21 cellular contexts compared by ENCODE assay signal in the genomic region with DNA sequence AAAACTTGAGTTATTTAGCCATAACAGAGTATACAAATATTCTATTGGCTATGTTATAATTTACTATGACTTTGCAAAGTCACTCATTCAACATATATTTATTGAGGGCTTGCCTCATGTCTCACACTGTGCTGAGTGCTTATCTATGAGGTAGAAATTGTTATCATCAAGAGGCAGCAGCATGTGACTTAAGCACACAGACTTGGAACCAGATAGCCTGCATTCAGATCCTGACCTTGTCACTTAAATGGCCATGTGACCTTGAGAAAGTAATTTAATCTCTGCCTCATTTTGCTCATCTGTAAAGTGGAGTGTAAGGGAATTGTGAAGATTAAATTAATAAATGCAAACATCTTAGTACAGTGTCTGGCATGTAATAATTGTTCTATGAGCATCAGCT. TPM values are rescaled to one million over a fixed set of nuclear protein-coding genes. Genes with fewer than 3 reads are reported as not detected.
DNase-seq lines count a peak whose midpoint lies in the region; ATAC-seq and TF ChIP-seq lines count a peak whose summit lies in the region.
"Had no signal": no experiment of that assay in that cellular context is flagged by ENCODE, and none has a peak within 500 bp of the region (broad histone marks: within the 10 kb centered on the region; RNA-seq: fewer than 3 reads in every experiment).

No MANE protein-coding gene starts in this region.

- no peaks in the 10 kb centered on the region for H3K79me1 ChIP-seq in mesendoderm (ENCODE audit: low read length)

- in situ Hi-C loops in astrocyte of the spinal cord (cut with HindIII; ENCODE audit: low sequenced_read_pairs), result no loop called here

- no peak overlapping the region for H3K56ac ChIP-seq in mesendoderm (ENCODE audit: low read length)

- H3K23ac ChIP-seq in mesendoderm (ENCODE audit: low read length), result no peak overlapping the region

- TF ChIP-seq CTCF in A673 (conservative IDR thresholded peaks at IDR 0.05; ENCODE audit: low read depth, low read length) (no peak), astrocyte of the spinal cord (IDR thresholded peaks at IDR 0.05; ENCODE audit: low read depth, low read length) (no peak), ovary (IDR thresholded peaks at IDR 0.05) (no peak)

- H3K4me1 ChIP-seq in A673 (ENCODE audit: insufficient read depth, low read length, poor library complexity, severe bottlenecking) (peaks cover 24% of the 10 kb centered on the region), mesendoderm (ENCODE audit: control insufficient read depth, low read depth, low read length) (no peaks in the 10 kb centered on the region), ovary (ENCODE audit: insufficient read depth) (no peaks in the 10 kb centered on the region)

- no TSS peak for BruUV-seq in A673 (replicated peaks; lab: Mats Ljungman, UMichigan)

- CTCF ChIA-PET in A673 (lab: Charles Lee), result no interaction called here

- no peak for TF ChIP-seq EP300 in ovary (IDR thresholded peaks at IDR 0.05)

- no peaks in the 10 kb centered on the region for H3K79me2 ChIP-seq in mesendoderm (ENCODE audit: control insufficient read depth, insufficient read depth, low read length)

- H2AK5ac ChIP-seq in mesendoderm (ENCODE audit: low read length), result no peak overlapping the region

- H3K27ac ChIP-seq in A673 (ENCODE audit: low read depth, low read length, poor library complexity, severe bottlenecking) (peak overlapping the region; percentile 28), mesendoderm (ENCODE audit: low read depth, low read length) (no peak overlapping the region), ovary (no peak overlapping the region)
- H3K27ac ChIP-seq: KMS-11, RWPE1 had no signal

- no peak overlapping the region for H4K5ac ChIP-seq in mesendoderm (ENCODE audit: low read length)

- H3K36me3 ChIP-seq in A673 (ENCODE audit: insufficient read depth, low read length, poor library complexity, severe bottlenecking), result no peaks in the 10 kb centered on the region
- H3K36me3 ChIP-seq in mesendoderm (ENCODE audit: control insufficient read depth, insufficient read depth, low read length), result no peaks in the 10 kb centered on the region
- H3K36me3 ChIP-seq in ovary, result no peaks in the 10 kb centered on the region

- no peak overlapping the region for H2BK15ac ChIP-seq in mesendoderm (replicated peaks; ENCODE audit: low read depth)

- no peak overlapping the region for H2BK120ac ChIP-seq in mesendoderm (ENCODE audit: low read depth, low read length)

- H3K9ac ChIP-seq in mesendoderm (ENCODE audit: low read length), result no peak overlapping the region
- H3K9ac ChIP-seq: KMS-11 had no signal

- no peak for TF ChIP-seq POLR2A in ovary (IDR thresholded peaks at IDR 0.05)

- no peak overlapping the region for H3K18ac ChIP-seq in mesendoderm (ENCODE audit: low read length)

- H3K4ac ChIP-seq in mesendoderm (ENCODE audit: low read depth, low read length), result no peak overlapping the region

- H3K4me3 ChIP-seq in A673 (ENCODE audit: low read depth, low read length, poor library complexity, severe bottlenecking), result no peak overlapping the region
- no peak overlapping the region for H3K4me3 ChIP-seq in astrocyte of the spinal cord (ENCODE audit: low read depth, low read length)
- H3K4me3 ChIP-seq in mesendoderm (ENCODE audit: low read length), result no peak overlapping the region
- H3K4me3 ChIP-seq in ovary, result no peak overlapping the region
- H3K4me3 ChIP-seq: A549 had no signal

- H3K27me3 ChIP-seq in A673 (replicated peaks; ENCODE audit: insufficient read depth, low read depth, low read length, poor library complexity), result no peaks in the 10 kb centered on the region
- H3K27me3 ChIP-seq in mesendoderm (ENCODE audit: insufficient read depth, low read length, poor library complexity), result no peaks in the 10 kb centered on the region
- no peaks in the 10 kb centered on the region for H3K27me3 ChIP-seq in ovary

- POLR2A ChIA-PET in A673 (lab: Charles Lee; ENCODE audit: low non-redundant PET), result no interaction called here

- ATAC-seq in GM19395 (IDR thresholded peaks at IDR 0.05; ENCODE audit: unreplicated experiment) (no peak), HG03439 (IDR thresholded peaks at IDR 0.05; ENCODE audit: unreplicated experiment) (no peak)
- ATAC-seq: A549, HCT116 had no signal

- no peak overlapping the region for H2BK5ac ChIP-seq in mesendoderm (ENCODE audit: low read length)

- intact Hi-C loops in A673 (cut with micrococcal nuclease; ENCODE audit: unreplicated experiment), result no loop called here
- intact Hi-C loops in ovary (cut with DNase I), result no loop called here

- DNase-seq in A673 (ENCODE audit: low spot score) (no peak), OCI-M1 (lab: John Stamatoyannopoulos, UW) (peak; percentile 88), astrocyte of the spinal cord (ENCODE audit: low read depth, low spot score) (peak; percentile 29), mesendoderm (peak; percentile 9), ovary (no peak), NCI-H2196 treated with DMSO at 0.1 percent for 48 hours (lab: John Stamatoyannopoulos, UW; ENCODE audit: unreplicated experiment) (no peak)
- DNase-seq: COR-L47; NCI-H1092 treated with DMSO at 0.1 percent for 48 hours; NCI-H1694; NCI-H2107; NCI-H345; NCI-H69; NK-92 treated with Interleukin-12 subunit alpha and Interleukin-12 subunit beta, amount 100 ng/mL, for 24 hours had no signal

- no peak overlapping the region for H4K8ac ChIP-seq in mesendoderm (ENCODE audit: low read depth, low read length)

- H3K9me3 ChIP-seq in A673 (ENCODE audit: low read depth, low read length, poor library complexity, severe bottlenecking), result no peaks in the 10 kb centered on the region
- H3K9me3 ChIP-seq in ovary, result no peaks in the 10 kb centered on the region
- H3K9me3 ChIP-seq: A549 had no signal

- no peak overlapping the region for H3K4me2 ChIP-seq in mesendoderm (ENCODE audit: low read length)
- H3K4me2 ChIP-seq: KMS-11 had no signal

RNA-seq across cellular contexts. Expression of a gene that starts 10.1 kb away (rescaled TPM):
- total RNA-seq in A673 (2021), result 79.0 and 79.8 TPM in 2 replicates
- 71.2 TPM for polyA plus RNA-seq in mesendoderm (2013, experiment 1 of 2)
- polyA plus RNA-seq in mesendoderm (2013, experiment 2 of 2), result 71.5 TPM
- total RNA-seq in ovary, result 10 to 100 TPM; 13.2 to 21.8 (median 15.8) TPM
- 10 to 100 TPM; 19.6 to 21.8 TPM for polyA plus RNA-seq in ovary

RNA-seq across cellular contexts. Expression of a gene that starts 26.0 kb away (rescaled TPM):
- total RNA-seq in A673 (2021) (0.37 and 0.45 TPM in 2 replicates), ovary (under 1 TPM in 2 of 7 donors, not detected in 5; 0.23 to 0.27 TPM)
- polyA plus RNA-seq in mesendoderm (2013, experiment 1 of 2), result 0.21 TPM
- polyA plus RNA-seq in mesendoderm (2013, experiment 2 of 2), result 0.25 TPM
- under 1 TPM; 0.11 to 0.40 TPM for polyA plus RNA-seq in ovary
- total RNA-seq: MCF 10A had no signal
- polyA plus RNA-seq: CD14-positive monocyte had no signal

RNA-seq across cellular contexts. Expression of a gene that starts 32.7 kb away (rescaled TPM):
- total RNA-seq in A673 (2021) (99.0 and 105 TPM in 2 replicates), ovary (1 to 10 TPM in 4 of 7 donors, under 1 TPM in 3; 0.65 to 2.2 (median 1.4) TPM)
- polyA plus RNA-seq in mesendoderm (2013, experiment 1 of 2), result 105 TPM
- 105 TPM for polyA plus RNA-seq in mesendoderm (2013, experiment 2 of 2)
- 1 to 10 TPM; 1.2 to 3.3 TPM for polyA plus RNA-seq in ovary

Comparison
In these comparisons a context has a peak if more than half of its experiments do, and no peak if none do; other contexts are left out.
1. DNase-seq: peak in OCI-M1 (single experiment), astrocyte of the spinal cord (single experiment) and mesendoderm (single experiment); none in A673 (single experiment), ovary (0 of 5) and NCI-H2196 treated with DMSO at 0.1 percent for 48 hours (single experiment).
2. RNA of a gene that starts 32.7 kb away (total RNA-seq): 99.0 to 105 TPM in A673; 0.65 to 2.2 TPM in ovary; every median in the first group is over 10 times any median in the second.